ENCODE assay signal across 8 cellular contexts in genomic region chr11:59283825-59284772, GRCh38.
DNase-seq lines count a peak whose midpoint lies in the region; ATAC-seq and TF ChIP-seq lines count a peak whose summit lies in the region.

No MANE protein-coding gene starts in this region.

- DNase-seq in DMS114 treated with DMSO at 0.1 percent for 48 hours (lab: John Stamatoyannopoulos, UW; ENCODE audit: unreplicated experiment) (peak; percentile 28), NOMO-1 treated with DMSO at 0.1 percent for 48 hours (lab: John Stamatoyannopoulos, UW; ENCODE audit: unreplicated experiment) (peak; percentile 85), activated T-helper 1 cell treated with Interleukin-2 at 50 U/mL for 16 hours (ENCODE audit: low read depth) (peak; percentile 11), germinal center (ENCODE audit: low spot score) (peak; percentile 63), psoas muscle (no peak), ureter (ENCODE audit: low spot score) (no peak)

- H3K4me3 ChIP-seq in psoas muscle: no peak overlapping the region

- WGBS in psoas muscle, 3 donors: 43 to 48% (median 44%) methylated on average over 14 of the region's 14 CpGs

- TF ChIP-seq CTCF in psoas muscle (IDR thresholded peaks at IDR 0.05): peak; percentile 71

- intact Hi-C loops in psoas muscle (cut with DNase I): no loop called here

- no peaks in the 10 kb centered on the region for H3K27me3 ChIP-seq in psoas muscle (ENCODE audit: insufficient read depth in 3 of 3, low read length in 2 of 3)

- peak; percentile 74 for ATAC-seq in GM19438 (IDR thresholded peaks at IDR 0.05; ENCODE audit: low read depth, unreplicated experiment)
- ATAC-seq in HG03442 (IDR thresholded peaks at IDR 0.05; ENCODE audit: unreplicated experiment): peak; percentile 70
- peak in 1 of 4 donors; percentile 60 for ATAC-seq in psoas muscle

- H3K4me1 ChIP-seq in psoas muscle: no peaks in the 10 kb centered on the region

- no peaks in the 10 kb centered on the region for H3K36me3 ChIP-seq in psoas muscle (ENCODE audit: insufficient read depth in 1 of 2, low read depth in 1 of 2)

- no peaks in the 10 kb centered on the region for H3K9me3 ChIP-seq in psoas muscle

- no peak overlapping the region for H3K27ac ChIP-seq in psoas muscle

Comparison
In these comparisons a context has a peak if more than half of its experiments do, and no peak if none do; other contexts are left out.
1. DNase-seq: peak in DMS114 treated with DMSO at 0.1 percent for 48 hours (single experiment), NOMO-1 treated with DMSO at 0.1 percent for 48 hours (single experiment), activated T-helper 1 cell treated with Interleukin-2 at 50 U/mL for 16 hours (single experiment) and germinal center (single experiment); none in psoas muscle (0 of 2) and ureter (single experiment).